In genomic region chr20:19937651-19938420, GRCh38 we compare ENCODE assay signal across 9 cellular contexts.
DNase-seq lines count a peak whose midpoint lies in the region; ATAC-seq lines count a peak whose summit lies in the region.
"Had no signal": no experiment of that assay in that cellular context is flagged by ENCODE, and none has a peak within 500 bp of the region (broad histone marks: within the 10 kb centered on the region; RNA-seq: fewer than 3 reads in every experiment).

No MANE protein-coding gene starts in this region.

- peak; percentile 88 for ATAC-seq in GM18498 (IDR thresholded peaks at IDR 0.05; ENCODE audit: unreplicated experiment)
- ATAC-seq in GM21737 (IDR thresholded peaks at IDR 0.05; ENCODE audit: unreplicated experiment): peak; percentile 72
- peak; percentile 54 for ATAC-seq in naive thymus-derived CD4-positive, alpha-beta T cell

- DNase-seq in NOMO-1 treated with dmso at 0.1 percent for 144 hours (lab: John Stamatoyannopoulos, UW; ENCODE audit: unreplicated experiment): peak; percentile 12
- peak in 4 of 9 donors; percentile 16 to 29 (median 22) for DNase-seq in naive thymus-derived CD4-positive, alpha-beta T cell
- DNase-seq in DMS153 (lab: John Stamatoyannopoulos, UW): no peak
- no peak for DNase-seq in SW480 (ENCODE audit: low spot score)
- no peak for DNase-seq in Ammon's horn (ENCODE audit: low spot score)
- no peak for DNase-seq in NCI-H526 treated with DMSO at 0.1 percent for 48 hours (lab: John Stamatoyannopoulos, UW)

- H3K4me3 Mint-ChIP-seq in naive thymus-derived CD4-positive, alpha-beta T cell: peak overlapping the region; percentile 51 to 86 (median 76)
- H3K4me3 Mint-ChIP-seq: nephron had no signal

- peaks cover 24 to 44% (median 28%) of the 10 kb centered on the region in 5 donors for H3K27me3 Mint-ChIP-seq in naive thymus-derived CD4-positive, alpha-beta T cell

- peak overlapping the region; percentile 39 for H3K4me3 ChIP-seq in naive thymus-derived CD4-positive, alpha-beta T cell (ENCODE audit: low read length)

- H3K36me3 ChIP-seq in naive thymus-derived CD4-positive, alpha-beta T cell (ENCODE audit: control insufficient read depth in 2 of 3, insufficient read depth in 3 of 3, low read length in 3 of 3): no peaks in the 10 kb centered on the region

- intact Hi-C loops in naive thymus-derived CD4-positive, alpha-beta T cell (cut with micrococcal nuclease): no loop called here

- H3K9me3 Mint-ChIP-seq in naive thymus-derived CD4-positive, alpha-beta T cell: no peaks in the 10 kb centered on the region
- H3K9me3 Mint-ChIP-seq: nephron had no signal

- H3K4me1 Mint-ChIP-seq in naive thymus-derived CD4-positive, alpha-beta T cell: peaks cover 22 to 28% (median 27%) of the 10 kb centered on the region in 7 donors

- peaks cover 0 to 7% of the 10 kb centered on the region in 2 donors for H3K4me1 ChIP-seq in naive thymus-derived CD4-positive, alpha-beta T cell (ENCODE audit: control insufficient read depth in 2 of 2, insufficient read depth in 2 of 2, low read length in 2 of 2)

- POLR2A ChIA-PET in naive thymus-derived CD4-positive, alpha-beta T cell (lab: Charles Lee): no interaction called here

- H3K9me3 ChIP-seq in naive thymus-derived CD4-positive, alpha-beta T cell (ENCODE audit: control insufficient read depth in 2 of 3, low read length in 3 of 3): no peaks in the 10 kb centered on the region

- CTCF ChIA-PET in naive thymus-derived CD4-positive, alpha-beta T cell (lab: Charles Lee): no interaction called here

- no peaks in the 10 kb centered on the region for H3K36me3 Mint-ChIP-seq in naive thymus-derived CD4-positive, alpha-beta T cell

- H3K27ac Mint-ChIP-seq in naive thymus-derived CD4-positive, alpha-beta T cell: peak overlapping the region in 5 of 9 donors; percentile 51 to 89 (median 63)

- H3K27ac ChIP-seq in naive thymus-derived CD4-positive, alpha-beta T cell (ENCODE audit: low read depth, low read length): no peak overlapping the region

- H3K27me3 ChIP-seq in naive thymus-derived CD4-positive, alpha-beta T cell (ENCODE audit: control insufficient read depth in 2 of 2, insufficient read depth in 2 of 2, low read length in 2 of 2): no peaks in the 10 kb centered on the region
